ENCODE assay signal across 8 cellular contexts in genomic region chr18:35267161-35267651, GRCh38. TPM values are rescaled to one million over a fixed set of nuclear protein-coding genes. Genes with fewer than 3 reads are reported as not detected.
DNase-seq lines count a peak whose midpoint lies in the region; ATAC-seq and TF ChIP-seq lines count a peak whose summit lies in the region.

No MANE protein-coding gene starts in this region.

- H3K4me1 ChIP-seq in tibial nerve: peaks cover 0 to 14% (median 4%) of the 10 kb centered on the region in 4 donors

- peaks cover 24% of the 10 kb centered on the region for H3K4me1 Mint-ChIP-seq in CD14-positive monocyte

- peak overlapping the region; percentile 89 to 94 for H3K4me3 Mint-ChIP-seq in CD14-positive monocyte

- peak overlapping the region; percentile 77 to 90 (median 88) for H3K27ac ChIP-seq in tibial nerve

- H3K27me3 Mint-ChIP-seq in CD14-positive monocyte (ENCODE audit: low read depth in 3 of 3): peaks cover 2 to 4% (median 2%) of the 10 kb centered on the region in 3 donors

- TF ChIP-seq EP300 in tibial nerve (IDR thresholded peaks at IDR 0.05): peak in 1 of 2 donors; percentile 76

- H3K36me3 Mint-ChIP-seq in CD14-positive monocyte: peaks cover 6 to 8% of the 10 kb centered on the region in 2 donors

- peak overlapping the region in 4 of 7 donors; percentile 15 to 87 (median 64) for H3K27ac Mint-ChIP-seq in CD14-positive monocyte

- peak; percentile 57 for ATAC-seq in GM21723 (IDR thresholded peaks at IDR 0.05; ENCODE audit: unreplicated experiment)

- H3K36me3 ChIP-seq in tibial nerve: peaks cover 0 to 40% (median 0%) of the 10 kb centered on the region in 3 donors

- H3K9me3 Mint-ChIP-seq in CD14-positive monocyte: peaks cover 18 to 37% (median 30%) of the 10 kb centered on the region in 7 donors

- TF ChIP-seq POLR2A in tibial nerve (IDR thresholded peaks at IDR 0.05): peak; percentile 14 to 47

- H3K4me3 ChIP-seq in foreskin fibroblast (ENCODE audit: low read depth in 1 of 2, low read length in 2 of 2): peak overlapping the region; percentile 22 to 37
- H3K4me3 ChIP-seq in tibial nerve: peak overlapping the region; percentile 57 to 77 (median 72)

- TF ChIP-seq CTCF in CD14-positive monocyte (IDR thresholded peaks at IDR 0.05): no peak
- TF ChIP-seq CTCF in foreskin fibroblast (IDR thresholded peaks at IDR 0.05; ENCODE audit: low read depth, low read length): no peak
- TF ChIP-seq CTCF in tibial nerve (IDR thresholded peaks at IDR 0.05): peak in 2 of 5 experiments; percentile 17 to 45

- no peaks in the 10 kb centered on the region for H3K27me3 ChIP-seq in tibial nerve

- WGBS in tibial nerve, 2 donors: 0 to 3% methylated on average over 32 to 48 of the region's 48 CpGs

- intact Hi-C loops in CD14-positive monocyte (cut with micrococcal nuclease): no loop called here

- H3K9me3 ChIP-seq in tibial nerve: peaks cover 0 to 5% (median 0%) of the 10 kb centered on the region in 4 donors

- DNase-seq in CD14-positive monocyte (ENCODE audit: low spot score) (no peak), NCI-H524 (lab: John Stamatoyannopoulos, UW) (peak; percentile 76 to 85), foreskin fibroblast (peak in 1 of 2 donors; percentile 31), pons (ENCODE audit: low spot score) (peak; percentile 64), tibial nerve (ENCODE audit: low spot score in 2 of 2) (peak; percentile 39 to 60), NCI-H526 (lab: John Stamatoyannopoulos, UW) (no peak)
- DNase-seq in activated effector memory CD4-positive, alpha-beta T cell treated with Interleukin-2 at 50 U/mL for 16 hours: peak; percentile 49

RNA-seq across cellular contexts. Expression of gene ZSCAN30, which starts 22.8 kb away (rescaled TPM):
- 1 to 10 TPM; 1.3 to 1.7 TPM for polyA plus RNA-seq in CD14-positive monocyte
- total RNA-seq in tibial nerve: 10 to 100 TPM; 26.6 to 46.7 (median 32.5) TPM

RNA-seq across cellular contexts. Expression of gene ZNF397, which starts 26.4 kb away (rescaled TPM):
- polyA plus RNA-seq in CD14-positive monocyte: 1 to 10 TPM; 3.6 TPM
- 10 to 100 TPM; 35.4 to 54.5 (median 43.3) TPM for total RNA-seq in tibial nerve

Comparison
In these comparisons a context has a peak if more than half of its experiments do, and no peak if none do; other contexts are left out.
1. DNase-seq: peak in NCI-H524 (2 of 2), activated effector memory CD4-positive, alpha-beta T cell treated with Interleukin-2 at 50 U/mL for 16 hours (single experiment), pons (single experiment) and tibial nerve (2 of 2); none in CD14-positive monocyte (single experiment) and NCI-H526 (0 of 2).